In genomic region chr6:75280131-75280855, GRCh38 we compare ENCODE assay signal across 11 cellular contexts. TPM values are rescaled to one million over a fixed set of nuclear protein-coding genes. Genes with fewer than 3 reads are reported as not detected.
DNase-seq lines count a peak whose midpoint lies in the region; ATAC-seq and TF ChIP-seq lines count a peak whose summit lies in the region.
"Had no signal": no experiment of that assay in that cellular context is flagged by ENCODE, and none has a peak within 500 bp of the region (broad histone marks: within the 10 kb centered on the region; RNA-seq: fewer than 3 reads in every experiment).

No MANE protein-coding gene starts in this region.

- no peaks in the 10 kb centered on the region for H3K27me3 ChIP-seq in DOHH2 (ENCODE audit: control insufficient read depth, low read length)
- H3K27me3 ChIP-seq in Karpas-422 (ENCODE audit: low read length): no peaks in the 10 kb centered on the region
- H3K27me3 ChIP-seq in endocrine pancreas (ENCODE audit: control insufficient read depth, insufficient read depth, low read length): no peaks in the 10 kb centered on the region
- H3K27me3 ChIP-seq in naive thymus-derived CD4-positive, alpha-beta T cell (ENCODE audit: control insufficient read depth in 2 of 2, insufficient read depth in 2 of 2, low read length in 2 of 2): no peaks in the 10 kb centered on the region

- H3K27ac ChIP-seq in DOHH2 (ENCODE audit: low read depth, low read length) (no peak overlapping the region), Karpas-422 (ENCODE audit: low read length) (no peak overlapping the region)
- H3K27ac ChIP-seq in naive thymus-derived CD4-positive, alpha-beta T cell (ENCODE audit: low read depth, low read length): no peak overlapping the region

- H3K36me3 ChIP-seq in DOHH2 (ENCODE audit: control insufficient read depth, low read length): peaks cover 41% of the 10 kb centered on the region
- peaks cover 27% of the 10 kb centered on the region for H3K36me3 ChIP-seq in Karpas-422 (ENCODE audit: insufficient read depth, low read length)
- no peaks in the 10 kb centered on the region for H3K36me3 ChIP-seq in endocrine pancreas (ENCODE audit: control insufficient read depth, insufficient read depth, low read length)
- peaks cover 0 to 6% (median 0%) of the 10 kb centered on the region in 3 experiments for H3K36me3 ChIP-seq in naive thymus-derived CD4-positive, alpha-beta T cell (ENCODE audit: control insufficient read depth in 2 of 3, insufficient read depth in 3 of 3, low read length in 3 of 3)

- CTCF ChIA-PET in naive thymus-derived CD4-positive, alpha-beta T cell (lab: Charles Lee): interaction anchor here (1.9 kb wide), 1 partner anchor 249 kb away, joined by 4 read pairs; no protein-coding TSS in a partner anchor

- no peaks in the 10 kb centered on the region for H3K27me3 Mint-ChIP-seq in naive thymus-derived CD4-positive, alpha-beta T cell

- H3K4me3 Mint-ChIP-seq in naive thymus-derived CD4-positive, alpha-beta T cell: peak overlapping the region in 6 of 10 donors; percentile 2 to 38 (median 15)

- H3K4me3 ChIP-seq in DOHH2 (ENCODE audit: low read length): no peak overlapping the region
- H3K4me3 ChIP-seq in Karpas-422 (ENCODE audit: low read length): no peak overlapping the region
- peak overlapping the region; percentile 96 for H3K4me3 ChIP-seq in endocrine pancreas (ENCODE audit: control insufficient read depth, insufficient read depth, low read length)
- H3K4me3 ChIP-seq in naive thymus-derived CD4-positive, alpha-beta T cell (ENCODE audit: low read length): no peak overlapping the region

- H3K9me3 Mint-ChIP-seq in naive thymus-derived CD4-positive, alpha-beta T cell: peaks cover 0 to under 1% (median 0%) of the 10 kb centered on the region in 11 donors

- peak overlapping the region; percentile 21 for H3K4me2 ChIP-seq in DOHH2 (ENCODE audit: low read length)
- H3K4me2 ChIP-seq in Karpas-422 (ENCODE audit: low read depth, low read length, poor library complexity, severe bottlenecking): peak overlapping the region; percentile 87

- H3K27ac Mint-ChIP-seq in naive thymus-derived CD4-positive, alpha-beta T cell: peak overlapping the region in 2 of 9 donors; percentile 15 to 52

- ATAC-seq in naive thymus-derived CD4-positive, alpha-beta T cell: no peak
- no peak for ATAC-seq in HG03175 (IDR thresholded peaks at IDR 0.05; ENCODE audit: unreplicated experiment)
- ATAC-seq: sciatic nerve had no signal

- H3K9me3 ChIP-seq in DOHH2 (ENCODE audit: control insufficient read depth, insufficient read depth, low read length) (no peaks in the 10 kb centered on the region), Karpas-422 (ENCODE audit: low read length) (no peaks in the 10 kb centered on the region), endocrine pancreas (ENCODE audit: control insufficient read depth, low read length) (no peaks in the 10 kb centered on the region)
- no peaks in the 10 kb centered on the region for H3K9me3 ChIP-seq in naive thymus-derived CD4-positive, alpha-beta T cell (ENCODE audit: control insufficient read depth in 2 of 3, low read length in 3 of 3)

- TF ChIP-seq CTCF in DOHH2 (IDR thresholded peaks at IDR 0.05; ENCODE audit: low read depth, low read length, poor library complexity, severe bottlenecking): no peak

- no peaks in the 10 kb centered on the region for H3K9me2 ChIP-seq in DOHH2 (replicated peaks; ENCODE audit: control insufficient read depth, low read length)
- H3K9me2 ChIP-seq in Karpas-422 (replicated peaks; ENCODE audit: insufficient read depth, low read length): no peaks in the 10 kb centered on the region

- H4K20me1 ChIP-seq in DOHH2 (ENCODE audit: control insufficient read depth, insufficient read depth, low read depth, low read length) (peaks cover 12% of the 10 kb centered on the region), Karpas-422 (ENCODE audit: insufficient read depth, low read depth, low read length) (peaks cover 17% of the 10 kb centered on the region)

- intact Hi-C loops in naive thymus-derived CD4-positive, alpha-beta T cell (cut with micrococcal nuclease): loop anchor here (1.0 to 10.0 kb wide), 3 partner anchors 10 to 1828 kb away; partner anchors contain the start of gene CGAS (in 1 of the 2)

- H3K9ac ChIP-seq in Karpas-422 (ENCODE audit: low read length): no peak overlapping the region
- no peak overlapping the region for H3K9ac ChIP-seq in endocrine pancreas (ENCODE audit: control insufficient read depth, insufficient read depth, low read length)

- POLR2A ChIA-PET in naive thymus-derived CD4-positive, alpha-beta T cell (lab: Charles Lee): interaction anchor here (0.5 to 2.0 kb wide), 4 partner anchors 10 to 37 kb away, joined by 3 to 8 read pairs (median 4); partner anchors contain the start of gene COX7A2

- H3K4me1 Mint-ChIP-seq in naive thymus-derived CD4-positive, alpha-beta T cell: peaks cover 19 to 60% (median 59%) of the 10 kb centered on the region in 7 donors

- no peak overlapping the region for H2AFZ ChIP-seq in Karpas-422 (ENCODE audit: low read length)

- no peaks in the 10 kb centered on the region for H3F3A ChIP-seq in DOHH2 (ENCODE audit: control insufficient read depth, insufficient read depth)

- peaks cover 39% of the 10 kb centered on the region for H3K4me1 ChIP-seq in DOHH2 (ENCODE audit: control insufficient read depth, low read length)
- H3K4me1 ChIP-seq in Karpas-422 (ENCODE audit: low read length): peaks cover 39% of the 10 kb centered on the region
- peaks cover 36% of the 10 kb centered on the region for H3K4me1 ChIP-seq in endocrine pancreas (ENCODE audit: control insufficient read depth, insufficient read depth, low read length)
- peaks cover 22 to 39% of the 10 kb centered on the region in 2 donors for H3K4me1 ChIP-seq in naive thymus-derived CD4-positive, alpha-beta T cell (ENCODE audit: control insufficient read depth in 2 of 2, insufficient read depth in 2 of 2, low read length in 2 of 2)

- H3K36me3 Mint-ChIP-seq in naive thymus-derived CD4-positive, alpha-beta T cell: peaks cover 7 to 27% (median 8%) of the 10 kb centered on the region in 5 donors

- peaks cover 97% of the 10 kb centered on the region for H3K79me2 ChIP-seq in DOHH2 (ENCODE audit: control insufficient read depth, low read length)
- H3K79me2 ChIP-seq in Karpas-422 (ENCODE audit: low read length): peaks cover 94% of the 10 kb centered on the region

- DNase-seq in Karpas-422 (no peak), ureter (ENCODE audit: low spot score) (no peak), DMS53 treated with DMSO at 0.1 percent for 48 hours (lab: John Stamatoyannopoulos, UW; ENCODE audit: unreplicated experiment) (no peak)
- DNase-seq in naive thymus-derived CD4-positive, alpha-beta T cell: no peak
- DNase-seq in stimulated activated CD4-positive, alpha-beta T cell treated with anti-CD3 and anti-CD28 coated beads, Interleukin-1b, Interleukin-23, amount 100 ng/mL, for 48 hours: no peak
- DNase-seq: activated effector memory CD4-positive, alpha-beta T cell treated with Interleukin-2 at 50 U/mL for 16 hours; NCI-H146 had no signal

RNA-seq across cellular contexts. Expression of gene TMEM30A, which starts 4.3 kb away (rescaled TPM):
- 39.6 and 78.5 TPM in 2 replicates for total RNA-seq in Karpas-422 (2014; rRNA removed; shearing (Covaris generic); ENCODE audit: low replicate concordance)
- total RNA-seq in naive thymus-derived CD4-positive, alpha-beta T cell: 10 to 100 TPM; 36.2 to 91.4 (median 61.1) TPM
- polyA plus RNA-seq in naive thymus-derived CD4-positive, alpha-beta T cell: 10 to 100 TPM; 26.7 to 39.4 TPM
- 125 TPM for total RNA-seq in ureter

RNA-seq across cellular contexts. Expression of gene COX7A2, which starts 36.7 kb away (rescaled TPM):
- 161 and 346 TPM in 2 replicates for total RNA-seq in Karpas-422 (2014; rRNA removed; shearing (Covaris generic); ENCODE audit: low replicate concordance)
- 100 to 1,000 TPM; 159 to 395 (median 183) TPM for total RNA-seq in naive thymus-derived CD4-positive, alpha-beta T cell
- polyA plus RNA-seq in naive thymus-derived CD4-positive, alpha-beta T cell: 100 to 1,000 TPM; 791 to 969 TPM
- 353 TPM for total RNA-seq in ureter
